8 cellular contexts compared by ENCODE assay signal in the genomic region with DNA sequence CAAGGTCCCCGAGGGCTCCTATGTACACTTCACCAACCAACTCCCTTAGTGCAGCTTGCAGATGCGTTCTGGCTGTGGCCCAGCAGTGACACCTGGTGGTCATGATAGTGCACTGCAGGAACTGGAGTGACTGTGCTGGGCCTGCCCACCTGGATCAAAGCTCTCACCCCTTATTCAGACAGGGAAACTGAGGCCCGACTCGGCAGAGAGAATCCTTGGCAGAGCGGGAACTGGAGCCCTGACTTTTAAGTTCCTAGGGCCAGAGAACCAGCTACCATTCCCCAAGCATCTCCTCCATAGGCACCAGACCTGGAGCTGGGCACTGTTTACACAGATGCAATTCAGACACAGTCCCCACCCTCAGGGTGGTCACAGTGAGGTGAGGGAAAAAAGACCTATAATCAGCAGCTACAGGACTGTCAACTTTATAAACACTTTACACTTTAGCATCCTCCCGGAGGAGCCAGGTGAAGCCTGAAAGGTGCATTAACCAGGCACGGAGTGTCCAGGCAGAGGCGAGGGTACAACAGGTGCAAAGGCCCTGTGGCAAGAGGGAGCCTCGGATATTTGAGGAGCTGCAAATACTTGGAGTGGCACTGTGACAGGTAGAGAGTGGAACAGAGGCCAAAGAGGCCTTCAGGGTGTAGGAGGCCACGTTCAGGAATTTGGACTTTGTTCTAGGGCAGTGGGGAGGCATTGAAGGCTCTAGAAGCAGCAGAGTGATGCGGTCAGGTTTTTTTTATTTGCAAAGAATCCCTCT. TPM values are rescaled to one million over a fixed set of nuclear protein-coding genes. Genes with fewer than 3 reads are reported as not detected.
A peak's percentile ranks its signal among the peaks of the same experiment; 100 is the strongest.
DNase-seq lines count a peak whose midpoint lies in the region; ATAC-seq and TF ChIP-seq lines count a peak whose summit lies in the region.

No MANE protein-coding gene starts in this region.

- peaks cover 4% of the 10 kb centered on the region for H3K4me1 ChIP-seq in KMS-11 (ENCODE audit: low read depth, poor library complexity, severe bottlenecking)

- H4K20me1 ChIP-seq in KMS-11 (ENCODE audit: insufficient read depth): no peaks in the 10 kb centered on the region

- no peak overlapping the region for H3K9ac ChIP-seq in KMS-11

- no peaks in the 10 kb centered on the region for H3K36me3 ChIP-seq in KMS-11 (ENCODE audit: insufficient read depth)

- no peak overlapping the region for H3K4me3 ChIP-seq in KMS-11 (IDR thresholded peaks at IDR 0.05; ENCODE audit: insufficient read depth, low read depth, low read length)

- no peak overlapping the region for H3K27ac ChIP-seq in KMS-11

- ATAC-seq in SK-N-SH treated with all-trans-retinoic acid at 6 μM for 48 hours (peak; percentile 99), HG03342 (IDR thresholded peaks at IDR 0.05; ENCODE audit: unreplicated experiment) (no peak)

- H3K4me1 Mint-ChIP-seq in activated naive CD4-positive, alpha-beta T cell treated with anti-CD3 and anti-CD28 coated beads, Interleukin-2, amount 50 U/mL, for 24 hours: no peaks in the 10 kb centered on the region

- H3K27me3 ChIP-seq in KMS-11 (ENCODE audit: insufficient read depth, low read depth): no peaks in the 10 kb centered on the region

- no peaks in the 10 kb centered on the region for H3K79me2 ChIP-seq in KMS-11 (ENCODE audit: insufficient read depth, low read depth)

- H3K9me3 Mint-ChIP-seq in activated naive CD4-positive, alpha-beta T cell treated with anti-CD3 and anti-CD28 coated beads, Interleukin-2, amount 50 U/mL, for 24 hours: no peaks in the 10 kb centered on the region

- DNase-seq in cardiac septum (ENCODE audit: low spot score): peak; percentile 87
- DNase-seq in renal cortical epithelial cell (ENCODE audit: low read depth): peak; percentile 39
- DNase-seq in cerebellar nuclear complex (lab: John Stamatoyannopoulos, UW): no peak

- TF ChIP-seq CTCF in GM12872 (IDR thresholded peaks at IDR 0.05; ENCODE audit: insufficient read depth, low read depth, low read length) (peak; percentile 99), KMS-11 (conservative IDR thresholded peaks at IDR 0.05; ENCODE audit: low read depth, low read length) (peak; percentile 97)

- H3K4me2 ChIP-seq in KMS-11: no peak overlapping the region

- no peak overlapping the region; the same call in 1 of the 2 replicates for H2AFZ ChIP-seq in KMS-11 (ENCODE audit: low read depth)

- intact Hi-C loops in cardiac septum (cut with DNase I): loop anchor here (2.0 to 10.0 kb wide), 3 partner anchors 91 to 389 kb away; no protein-coding TSS in a partner anchor

- H3K27me3 Mint-ChIP-seq in activated naive CD4-positive, alpha-beta T cell treated with anti-CD3 and anti-CD28 coated beads, Interleukin-2, amount 50 U/mL, for 24 hours: peaks cover 1% of the 10 kb centered on the region

- H3K36me3 Mint-ChIP-seq in activated naive CD4-positive, alpha-beta T cell treated with anti-CD3 and anti-CD28 coated beads, Interleukin-2, amount 50 U/mL, for 24 hours: peaks cover 5% of the 10 kb centered on the region

- peak overlapping the region; percentile 8 for H3K27ac Mint-ChIP-seq in activated naive CD4-positive, alpha-beta T cell treated with anti-CD3 and anti-CD28 coated beads, Interleukin-2, amount 50 U/mL, for 24 hours

- H3K4me3 Mint-ChIP-seq in activated naive CD4-positive, alpha-beta T cell treated with anti-CD3 and anti-CD28 coated beads, Interleukin-2, amount 50 U/mL, for 24 hours: no peak overlapping the region

TF ChIP-seq in SK-N-SH treated with all-trans-retinoic acid at 6 μM for 48 hours, 23 proteins besides CTCF, POLR2A, EP300 and RAD21:
- TF ChIP-seq ZFP3 (CRISPR knock-in tag; IDR thresholded peaks at IDR 0.05) (peak; percentile 98), ISL1 (CRISPR knock-in tag; IDR thresholded peaks at IDR 0.05) (no peak), ZNF70 (CRISPR knock-in tag; IDR thresholded peaks at IDR 0.05) (no peak)

RNA-seq across cellular contexts. Expression of gene RHBDD3, which starts 22.0 kb away (rescaled TPM):
- total RNA-seq in cardiac septum (16.7 TPM), renal cortical epithelial cell (12.9 and 19.3 TPM in 2 replicates)

RNA-seq across cellular contexts. Expression of gene EWSR1, which starts 22.3 kb away (rescaled TPM):
- total RNA-seq in cardiac septum (138 TPM), renal cortical epithelial cell (131 and 148 TPM in 2 replicates)

RNA-seq across cellular contexts. Expression of gene EMID1, which starts 40.1 kb away (rescaled TPM):
- 1.3 TPM for total RNA-seq in cardiac septum
- total RNA-seq in renal cortical epithelial cell: 0.35 TPM in 1 of 2 replicates, not detected in the other

Comparison
In these comparisons a context has a peak if more than half of its experiments do, and no peak if none do; other contexts are left out.
1. DNase-seq: peak in cardiac septum (single experiment) and renal cortical epithelial cell (single experiment); none in cerebellar nuclear complex (0 of 2).